In the genomic region with DNA sequence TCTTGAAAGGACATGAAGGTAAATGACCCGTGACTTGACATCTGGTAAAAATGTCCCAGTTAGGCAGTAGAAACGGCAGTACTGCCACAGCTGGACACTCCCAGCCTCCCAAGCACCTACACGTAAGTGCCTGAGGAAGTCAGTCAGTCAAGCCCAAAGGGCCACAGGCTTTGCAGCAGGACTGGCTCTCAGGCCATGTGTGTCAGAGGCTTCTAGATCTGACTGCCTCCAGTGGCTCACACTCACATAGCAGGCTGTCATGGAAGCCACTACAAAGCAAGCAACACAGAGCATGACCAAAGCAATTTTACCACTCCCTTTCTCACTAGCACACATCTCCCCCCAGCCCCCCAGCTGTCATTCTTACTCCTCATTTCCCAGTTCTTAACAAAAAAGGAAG, we compare ENCODE assay signal across 9 cellular contexts. TPM values are rescaled to one million over a fixed set of nuclear protein-coding genes. Genes with fewer than 3 reads are reported as not detected.
DNase-seq lines count a peak whose midpoint lies in the region; ATAC-seq and TF ChIP-seq lines count a peak whose summit lies in the region.
"Had no signal": no experiment of that assay in that cellular context is flagged by ENCODE, and none has a peak within 500 bp of the region (broad histone marks: within the 10 kb centered on the region; RNA-seq: fewer than 3 reads in every experiment).

No MANE protein-coding gene starts in this region.

- ATAC-seq in activated T-cell treated with anti-CD3 and anti-CD28 coated beads, Interleukin-2, amount 50 U/mL, for 72 hours (replicated peaks in 1 of 2): peak; percentile 48 to 69
- ATAC-seq in HG03196 (IDR thresholded peaks at IDR 0.05; ENCODE audit: unreplicated experiment): no peak

- TF ChIP-seq CTCF in LNCaP clone FGC (IDR thresholded peaks at IDR 0.05; ENCODE audit: control insufficient read depth, extremely low read depth, insufficient read depth): 0 out of 2 replicates have a peak, but pooled peaks have one; percentile 17
- TF ChIP-seq CTCF in endothelial cell (IDR thresholded peaks at IDR 0.05; ENCODE audit: unreplicated experiment): no peak
- peak; percentile 52 for TF ChIP-seq CTCF in type B pancreatic cell (conservative IDR thresholded peaks at IDR 0.05)

- H3K36me3 Mint-ChIP-seq in activated T-cell treated with anti-CD3 and anti-CD28 coated beads, Interleukin-2, amount 50 U/mL, for 72 hours (ENCODE audit: insufficient read depth in 2 of 2): no peaks in the 10 kb centered on the region
- no peaks in the 10 kb centered on the region for H3K36me3 Mint-ChIP-seq in activated T-cell treated with anti-CD3 and anti-CD28 coated beads, Interleukin-2, amount 50 U/mL, for 24 hours (ENCODE audit: low read depth)
- no peaks in the 10 kb centered on the region for H3K36me3 Mint-ChIP-seq in endothelial cell (ENCODE audit: low read depth, unreplicated experiment)
- no peaks in the 10 kb centered on the region for H3K36me3 Mint-ChIP-seq in type B pancreatic cell

- no peak overlapping the region for H3K4me3 Mint-ChIP-seq in activated T-cell treated with anti-CD3 and anti-CD28 coated beads, Interleukin-2, amount 50 U/mL, for 72 hours
- no peak overlapping the region for H3K4me3 Mint-ChIP-seq in activated T-cell treated with anti-CD3 and anti-CD28 coated beads, Interleukin-2, amount 50 U/mL, for 24 hours
- H3K4me3 Mint-ChIP-seq in endothelial cell (ENCODE audit: unreplicated experiment) (no peak overlapping the region), type B pancreatic cell (no peak overlapping the region)

- peaks cover 1 to 3% of the 10 kb centered on the region in 2 donors for H3K9me3 Mint-ChIP-seq in activated T-cell treated with anti-CD3 and anti-CD28 coated beads, Interleukin-2, amount 50 U/mL, for 72 hours
- H3K9me3 Mint-ChIP-seq in activated T-cell treated with anti-CD3 and anti-CD28 coated beads, Interleukin-2, amount 50 U/mL, for 24 hours: no peaks in the 10 kb centered on the region
- H3K9me3 Mint-ChIP-seq in endothelial cell (ENCODE audit: unreplicated experiment) (no peaks in the 10 kb centered on the region), type B pancreatic cell (no peaks in the 10 kb centered on the region)

- H3K27ac Mint-ChIP-seq in activated T-cell treated with anti-CD3 and anti-CD28 coated beads, Interleukin-2, amount 50 U/mL, for 72 hours: no peak overlapping the region
- no peak overlapping the region for H3K27ac Mint-ChIP-seq in activated T-cell treated with anti-CD3 and anti-CD28 coated beads, Interleukin-2, amount 50 U/mL, for 24 hours
- H3K27ac Mint-ChIP-seq in endothelial cell (ENCODE audit: unreplicated experiment) (no peak overlapping the region), type B pancreatic cell (no peak overlapping the region)

- H3K27me3 Mint-ChIP-seq in activated T-cell treated with anti-CD3 and anti-CD28 coated beads, Interleukin-2, amount 50 U/mL, for 72 hours (ENCODE audit: low read depth): peaks cover 6% of the 10 kb centered on the region
- H3K27me3 Mint-ChIP-seq in activated T-cell treated with anti-CD3 and anti-CD28 coated beads, Interleukin-2, amount 50 U/mL, for 24 hours: peaks cover 5% of the 10 kb centered on the region
- no peaks in the 10 kb centered on the region for H3K27me3 Mint-ChIP-seq in endothelial cell (ENCODE audit: unreplicated experiment)
- peaks cover 3% of the 10 kb centered on the region for H3K27me3 Mint-ChIP-seq in type B pancreatic cell

- peak in 1 of 2 donors; percentile 9 for DNase-seq in activated T-cell treated with anti-CD3 and anti-CD28 coated beads, Interleukin-2, amount 50 U/mL, for 72 hours
- DNase-seq in activated T-cell treated with anti-CD3 and anti-CD28 coated beads, Interleukin-2, amount 50 U/mL, for 24 hours: no peak
- DNase-seq in LNCaP clone FGC (ENCODE audit: low read depth) (no peak), endothelial cell (ENCODE audit: low spot score) (peak; percentile 28), type B pancreatic cell (ENCODE audit: extremely low spot score, unreplicated experiment) (no peak), NCI-H1436 treated with DMSO at 0.1 percent for 48 hours (lab: John Stamatoyannopoulos, UW) (no peak)
- DNase-seq in effector CD4-positive, alpha-beta T cell: no peak

- H3K4me1 Mint-ChIP-seq in activated T-cell treated with anti-CD3 and anti-CD28 coated beads, Interleukin-2, amount 50 U/mL, for 72 hours (ENCODE audit: low read depth): no peaks in the 10 kb centered on the region
- H3K4me1 Mint-ChIP-seq in activated T-cell treated with anti-CD3 and anti-CD28 coated beads, Interleukin-2, amount 50 U/mL, for 24 hours (ENCODE audit: low read depth): no peaks in the 10 kb centered on the region
- no peaks in the 10 kb centered on the region for H3K4me1 Mint-ChIP-seq in endothelial cell (ENCODE audit: unreplicated experiment)
- no peaks in the 10 kb centered on the region for H3K4me1 Mint-ChIP-seq in type B pancreatic cell (ENCODE audit: unreplicated experiment)

- no peak overlapping the region for H3K4me3 ChIP-seq in LNCaP clone FGC (ENCODE audit: low read depth, low read length)
- H3K4me3 ChIP-seq: SJSA1 had no signal

RNA-seq across cellular contexts. Expression of a gene that starts 17.8 kb away (rescaled TPM):
- 1 to 10 TPM; 5.6 to 6.4 TPM for total RNA-seq in activated T-cell treated with anti-CD3 and anti-CD28 coated beads, Interleukin-2, amount 50 U/mL, for 72 hours
- total RNA-seq in endothelial cell (ENCODE audit: unreplicated experiment): 67.1 TPM
- 19.4 and 29.7 TPM in 2 replicates for total RNA-seq in type B pancreatic cell (ENCODE audit: low replicate concordance)
